Comparison of ENCODE assay signal across 15 cellular contexts in genomic region chr16:85639529-85640253, GRCh38. TPM values are rescaled to one million over a fixed set of nuclear protein-coding genes. Genes with fewer than 3 reads are reported as not detected.
DNase-seq lines count a peak whose midpoint lies in the region; ATAC-seq lines count a peak whose summit lies in the region.
"Had no signal": no experiment of that assay in that cellular context is flagged by ENCODE, and none has a peak within 500 bp of the region (broad histone marks: within the 10 kb centered on the region; RNA-seq: fewer than 3 reads in every experiment).

No MANE protein-coding gene starts in this region.

- H3K9me3 ChIP-seq in HAP-1, result no peaks in the 10 kb centered on the region
- H3K9me3 ChIP-seq in T-helper 17 cell (ENCODE audit: control insufficient read depth, low read length, poor library complexity, severe bottlenecking), result no peaks in the 10 kb centered on the region
- H3K9me3 ChIP-seq: uterus had no signal

- H3K36me3 Mint-ChIP-seq in T-helper 17 cell (ENCODE audit: low read depth), result no peaks in the 10 kb centered on the region
- H3K36me3 Mint-ChIP-seq: activated naive CD8-positive, alpha-beta T cell treated with anti-CD3 and anti-CD28 coated beads, Interleukin-2, amount 10 ng/mL, durations not matched to agents 7 days and 5 days had no signal

- H3K4me1 Mint-ChIP-seq in T-helper 17 cell, result peaks cover 10% of the 10 kb centered on the region

- no peaks in the 10 kb centered on the region for H3K4me1 ChIP-seq in HAP-1
- H3K4me1 ChIP-seq: uterus had no signal

- no peak overlapping the region for H3K4me3 Mint-ChIP-seq in T-helper 17 cell
- H3K4me3 Mint-ChIP-seq: activated naive CD8-positive, alpha-beta T cell treated with anti-CD3 and anti-CD28 coated beads, Interleukin-2, amount 10 ng/mL, durations not matched to agents 7 days and 5 days had no signal

- H3K27me3 Mint-ChIP-seq in T-helper 17 cell, result no peaks in the 10 kb centered on the region
- H3K27me3 Mint-ChIP-seq: activated naive CD8-positive, alpha-beta T cell treated with anti-CD3 and anti-CD28 coated beads, Interleukin-2, amount 10 ng/mL, durations not matched to agents 7 days and 5 days had no signal

- H3K27ac Mint-ChIP-seq in T-helper 17 cell, result no peak overlapping the region
- H3K27ac Mint-ChIP-seq: activated naive CD8-positive, alpha-beta T cell treated with anti-CD3 and anti-CD28 coated beads, Interleukin-2, amount 10 ng/mL, durations not matched to agents 7 days and 5 days had no signal

- peaks cover 41% of the 10 kb centered on the region for H3K36me3 ChIP-seq in HAP-1 (replicated peaks)
- H3K36me3 ChIP-seq: uterus had no signal

- DNase-seq in DMS 273 treated with DMSO at 0.1 percent for 48 hours (lab: John Stamatoyannopoulos, UW), result peak; percentile 90
- peak; percentile 11 for DNase-seq in NCI-H2196 treated with DMSO at 0.1 percent for 48 hours (lab: John Stamatoyannopoulos, UW; ENCODE audit: unreplicated experiment)
- peak in 38 of 56 donors; percentile 11 to 68 (median 24) for DNase-seq in nucleus accumbens (lab: John Stamatoyannopoulos, UW)
- no peak for DNase-seq in activated CD8-positive, alpha-beta memory T cell treated with anti-CD3 and anti-CD28 coated beads for 24 hours
- DNase-seq in HAP-1 (ENCODE audit: low spot score in 2 of 2), result no peak
- DNase-seq in T-helper 17 cell, result no peak
- DNase-seq: activated naive CD8-positive, alpha-beta T cell treated with anti-CD3 and anti-CD28 coated beads, Interleukin-2, amount 10 ng/mL, durations not matched to agents 7 days and 5 days; KG1; mesendoderm; RPMI8226; stimulated activated CD4-positive, alpha-beta T cell treated with anti-CD3 and anti-CD28 coated beads, Interleukin-2, amount 100 ng/mL, for 48 hours; uterus had no signal

- no peak overlapping the region for H3K4me3 ChIP-seq in HAP-1
- H3K4me3 ChIP-seq: uterus had no signal

- in situ Hi-C loops in HAP-1 (cut with MboI; ENCODE audit: low sequenced_read_pairs), result no loop called here

- no peaks in the 10 kb centered on the region for H3K27me3 ChIP-seq in HAP-1 (ENCODE audit: low read depth)
- H3K27me3 ChIP-seq: uterus had no signal

- ATAC-seq in esophagus mucosa (peak; percentile 88), GM21737 (IDR thresholded peaks at IDR 0.05; ENCODE audit: unreplicated experiment) (no peak), T-helper 17 cell (no peak)
- ATAC-seq: activated CD4-positive, CD25-positive, alpha-beta regulatory T cell treated with anti-CD3 and anti-CD28 coated beads, Interleukin-2, amount 50 U/mL, for 24 hours had no signal

RNA-seq across cellular contexts. Expression of gene GSE1, which starts 26.6 kb away (rescaled TPM):
- total RNA-seq in esophagus mucosa (23.9 TPM), T-helper 17 cell (10 to 100 TPM; 39.1 to 40.9 TPM)

RNA-seq across cellular contexts. Expression of gene GINS2, which starts 49.1 kb away (rescaled TPM):
- total RNA-seq in esophagus mucosa (10.9 TPM), T-helper 17 cell (1 to 10 TPM in 1 of 2 donors, under 1 TPM in 1; 0.86 to 1.5 TPM)

Comparison
In these comparisons a context has a peak if more than half of its experiments do, and no peak if none do; other contexts are left out.
1. DNase-seq: peak in DMS 273 treated with DMSO at 0.1 percent for 48 hours (single experiment), NCI-H2196 treated with DMSO at 0.1 percent for 48 hours (single experiment) and nucleus accumbens (38 of 56); none in activated CD8-positive, alpha-beta memory T cell treated with anti-CD3 and anti-CD28 coated beads for 24 hours (single experiment), HAP-1 (0 of 2) and T-helper 17 cell (0 of 3).